In genomic region chr3:39178553-39178952, GRCh38 we compare ENCODE assay signal across 8 cellular contexts. TPM values are rescaled to one million over a fixed set of nuclear protein-coding genes. Genes with fewer than 3 reads are reported as not detected.
DNase-seq lines count a peak whose midpoint lies in the region; ATAC-seq and TF ChIP-seq lines count a peak whose summit lies in the region.

No MANE protein-coding gene starts in this region.

- 0 out of 2 replicates have a peak overlapping the region, but pooled peaks have one; percentile 48 for H2AFZ ChIP-seq in DND-41 (ENCODE audit: low read depth, low read length)

- H3K9me3 ChIP-seq in DND-41 (ENCODE audit: insufficient read depth, low read length, severe bottlenecking): no peaks in the 10 kb centered on the region
- no peaks in the 10 kb centered on the region for H3K9me3 ChIP-seq in Peyer's patch
- H3K9me3 ChIP-seq in esophagus muscularis mucosa: no peaks in the 10 kb centered on the region
- no peaks in the 10 kb centered on the region for H3K9me3 ChIP-seq in prostate gland

- WGBS in esophagus muscularis mucosa: 57% methylated on average over 4 of the region's 4 CpGs
- 62% methylated on average over 4 of the region's 4 CpGs for WGBS in prostate gland

- peak overlapping the region; percentile 31 to 58; a peak in 3 of 4 replicates for H3K4me3 ChIP-seq in DND-41 (ENCODE audit: low read depth in 1 of 2, low read length in 2 of 2)
- peak overlapping the region in 1 of 4 donors; percentile 48 for H3K4me3 ChIP-seq in Peyer's patch
- H3K4me3 ChIP-seq in esophagus muscularis mucosa: peak overlapping the region; percentile 45 to 58 (median 54)
- peak overlapping the region; percentile 27 to 34 for H3K4me3 ChIP-seq in prostate gland

- H3K27ac ChIP-seq in DND-41 (ENCODE audit: low read length) (peak overlapping the region; percentile 21; the same call in 1 of the 2 replicates), Peyer's patch (peak overlapping the region; percentile 66 to 87 (median 76)), esophagus muscularis mucosa (replicated peaks in 1 of 4) (peak overlapping the region; percentile 89 to 95 (median 92)), prostate gland (peak overlapping the region; percentile 93 to 94)

- no peaks in the 10 kb centered on the region for H3K79me2 ChIP-seq in DND-41 (ENCODE audit: insufficient read depth, low read length)

- peak overlapping the region; percentile 90 for H3K4me2 ChIP-seq in DND-41 (ENCODE audit: insufficient read depth, low read length)

- H3K36me3 ChIP-seq in DND-41 (ENCODE audit: insufficient read depth, low read length) (no peaks in the 10 kb centered on the region), Peyer's patch (no peaks in the 10 kb centered on the region), esophagus muscularis mucosa (peaks cover 0 to 5% (median 0%) of the 10 kb centered on the region in 4 donors), prostate gland (no peaks in the 10 kb centered on the region)

- peak overlapping the region; percentile 58; the same call in 1 of the 2 replicates for H3K9ac ChIP-seq in DND-41 (ENCODE audit: low read depth, low read length)

- no peak for DNase-seq in DND-41
- DNase-seq in Peyer's patch: peak in 1 of 3 donors; percentile 39
- DNase-seq in esophagus muscularis mucosa (ENCODE audit: extremely low spot score): no peak
- no peak for DNase-seq in prostate gland (ENCODE audit: low spot score)
- DNase-seq in amniotic stem cell (lab: John Stamatoyannopoulos, UW): no peak
- no peak for DNase-seq in OCI-M1 (lab: John Stamatoyannopoulos, UW)
- DNase-seq in SKM-1 (lab: John Stamatoyannopoulos, UW; ENCODE audit: unreplicated experiment): no peak

- H4K20me1 ChIP-seq in DND-41 (ENCODE audit: insufficient read depth, low read length): 0 out of 2 replicates have a peak, but pooled peaks cover 13% of the 10 kb centered on the region

- no peak for TF ChIP-seq EP300 in esophagus muscularis mucosa (IDR thresholded peaks at IDR 0.05)

- H3K4me1 ChIP-seq in DND-41 (ENCODE audit: insufficient read depth, low read length) (peaks cover 37% of the 10 kb centered on the region), Peyer's patch (peaks cover 6 to 29% (median 16%) of the 10 kb centered on the region in 4 donors), esophagus muscularis mucosa (peaks cover 51 to 76% (median 70%) of the 10 kb centered on the region in 4 donors), prostate gland (replicated peaks) (peaks cover 4% of the 10 kb centered on the region)

- intact Hi-C loops in esophagus muscularis mucosa (cut with DNase I) (no loop called here), prostate gland (cut with DNase I) (no loop called here)

- TF ChIP-seq CTCF in DND-41 (IDR thresholded peaks at IDR 0.05; ENCODE audit: borderline replicate concordance, extremely low read depth, low read length, poor library complexity, severe bottlenecking) (no peak), Peyer's patch (IDR thresholded peaks at IDR 0.05) (no peak), esophagus muscularis mucosa (IDR thresholded peaks at IDR 0.05) (no peak), prostate gland (IDR thresholded peaks at IDR 0.05) (no peak)

- H3K27me3 ChIP-seq in DND-41 (ENCODE audit: insufficient read depth, low read length, poor library complexity) (peaks cover 12% of the 10 kb centered on the region), Peyer's patch (no peaks in the 10 kb centered on the region), esophagus muscularis mucosa (no peaks in the 10 kb centered on the region), prostate gland (replicated peaks; ENCODE audit: insufficient read depth) (no peaks in the 10 kb centered on the region)

- ATAC-seq in DND-41 (ENCODE audit: insufficient read depth, low read depth) (no peak), GM21576 (IDR thresholded peaks at IDR 0.05; ENCODE audit: unreplicated experiment) (no peak)

- TF ChIP-seq POLR2A in Peyer's patch (IDR thresholded peaks at IDR 0.05): no peak
- no peak for TF ChIP-seq POLR2A in esophagus muscularis mucosa (IDR thresholded peaks at IDR 0.05; ENCODE audit: low read depth)
- TF ChIP-seq POLR2A in prostate gland (IDR thresholded peaks at IDR 0.05): no peak

RNA-seq across cellular contexts. Expression of gene XIRP1, which starts 13.8 kb away (rescaled TPM):
- total RNA-seq in Peyer's patch (under 1 TPM in 1 of 4 donors, not detected in 3; 0.76 TPM), esophagus muscularis mucosa (1 to 10 TPM in 1 of 4 donors, not detected in 3; 1.3 TPM), prostate gland (1 to 10 TPM in 1 of 2 donors, under 1 TPM in 1; 0.40 to 2.2 TPM)

RNA-seq across cellular contexts. Expression of gene CSRNP1, which starts 25.2 kb away (rescaled TPM):
- total RNA-seq in Peyer's patch: 10 to 100 TPM; 19.0 to 40.5 (median 29.4) TPM
- 100 to 1,000 TPM in 1 of 4 donors, 10 to 100 TPM in 3; 27.8 to 183 (median 45.4) TPM for total RNA-seq in esophagus muscularis mucosa
- 10 to 100 TPM; 38.4 to 45.9 TPM for total RNA-seq in prostate gland

Comparison
In these comparisons a context has a peak if more than half of its experiments do, and no peak if none do; other contexts are left out.
1. H3K27ac ChIP-seq: peak in every context shown above with its lines; median percentile 94 in prostate gland; 92 in esophagus muscularis mucosa; 76 in Peyer's patch; 21 in DND-41.